Comparison of ENCODE assay signal across 8 cellular contexts in the genomic region with DNA sequence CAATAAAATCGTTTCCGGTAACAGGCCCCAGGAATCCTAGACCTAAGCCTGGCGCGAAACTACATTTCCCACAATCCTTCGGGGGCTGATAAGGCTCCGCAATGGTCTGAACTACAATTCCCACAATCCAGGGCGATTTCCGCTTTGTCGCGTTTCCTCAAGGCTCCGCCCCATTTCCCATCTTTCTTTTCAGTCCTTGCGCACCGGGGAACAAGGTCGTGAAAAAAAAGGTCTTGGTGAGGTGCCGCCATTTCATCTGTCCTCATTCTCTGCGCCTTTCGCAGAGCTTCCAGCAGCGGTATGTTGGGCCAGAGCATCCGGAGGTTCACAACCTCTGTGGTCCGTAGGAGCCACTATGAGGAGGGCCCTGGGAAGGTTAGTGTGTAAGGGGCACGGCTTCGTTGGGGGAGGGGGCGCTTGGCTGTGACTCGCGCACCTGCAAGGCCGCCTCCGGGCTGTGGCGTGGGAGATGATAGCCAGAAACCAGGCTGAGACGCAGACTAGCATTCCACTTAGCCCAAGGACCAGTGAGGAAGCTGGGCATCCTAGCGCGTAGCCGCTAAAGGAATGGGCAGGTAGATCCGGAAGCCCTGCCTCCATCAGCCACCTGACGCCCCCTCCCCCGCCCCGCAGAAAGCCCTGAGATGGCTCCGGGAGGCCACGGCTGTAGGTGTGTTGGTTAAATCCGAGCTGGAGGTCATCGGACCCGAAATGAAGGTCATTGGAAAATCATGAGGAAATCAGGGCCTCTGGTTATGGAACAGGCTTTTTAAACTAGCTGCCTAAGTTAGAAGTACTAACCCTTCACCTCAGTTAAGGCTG. TPM values are rescaled to one million over a fixed set of nuclear protein-coding genes. Genes with fewer than 3 reads are reported as not detected.
DNase-seq lines count a peak whose midpoint lies in the region; ATAC-seq lines count a peak whose summit lies in the region.

A gene with protein sequence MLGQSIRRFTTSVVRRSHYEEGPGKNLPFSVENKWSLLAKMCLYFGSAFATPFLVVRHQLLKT (plus strand): TSS at position 186 of the 822 bp plus-strand sequence. CDS start 115 bp downstream, at position 301.

- 0% methylated on average over 41 of the region's 41 CpGs for WGBS in aorta, 2 donors

- H3K4me3 ChIP-seq in rectal smooth muscle tissue (ENCODE audit: low read length), result peak within 1 kb of the TSS; percentile 91
- peak within 1 kb of the TSS; percentile 78 to 80 for H3K4me3 ChIP-seq in aorta (ENCODE audit: low read length in 2 of 2)

- H3K27ac ChIP-seq in rectal smooth muscle tissue (ENCODE audit: low read depth, low read length) (peak within 1 kb of the TSS; percentile 95), aorta (ENCODE audit: low read depth in 1 of 2, low read length in 2 of 2) (peak within 1 kb of the TSS in 1 of 2 donors; percentile 88)

- peak within 1 kb of the TSS; percentile 81 for H3K9ac ChIP-seq in rectal smooth muscle tissue (ENCODE audit: low read length)

- intact Hi-C loops in aorta (cut with DNase I), result loop anchor here in 1 of 2 donors (5.0 kb wide), 1 partner anchor 794 kb away; a partner anchor contains a TSS

- H3K36me3 ChIP-seq in rectal smooth muscle tissue (ENCODE audit: control insufficient read depth, insufficient read depth, low read length) (peaks cover 11% of the 10 kb centered on the region), aorta (ENCODE audit: control insufficient read depth in 1 of 2, insufficient read depth in 2 of 2, low read length in 1 of 2) (peaks cover 0 to 2% of the 10 kb centered on the region in 2 donors)

- H3K27me3 ChIP-seq in rectal smooth muscle tissue (ENCODE audit: control insufficient read depth, insufficient read depth, low read length) (no peaks in the 10 kb centered on the region), aorta (ENCODE audit: control insufficient read depth in 1 of 2, insufficient read depth in 2 of 2, low read length in 1 of 2) (no peaks in the 10 kb centered on the region)

- DNase-seq in NCI-H2081 (lab: John Stamatoyannopoulos, UW), result peak; percentile 93 to 96
- peak; percentile 81 for DNase-seq in T1000 (lab: John Stamatoyannopoulos, UW)
- peak; percentile 98 for DNase-seq in astrocyte of the hippocampus (ENCODE audit: low read depth, low spot score)
- DNase-seq in hepatic stellate cell (ENCODE audit: low spot score), result peak; percentile 85
- DNase-seq in aorta, result peak; percentile 90 to 93

- ATAC-seq in GM18508 (IDR thresholded peaks at IDR 0.05; ENCODE audit: insufficient read depth, unreplicated experiment) (peak; percentile 99), HG03025 (IDR thresholded peaks at IDR 0.05; ENCODE audit: low FRiP score, unreplicated experiment) (peak; percentile 99), aorta (ENCODE audit: low FRiP score) (peak; percentile 98)

- H3K4me1 ChIP-seq in rectal smooth muscle tissue (ENCODE audit: control insufficient read depth, insufficient read depth, low read length), result no peaks in the 10 kb centered on the region
- H3K4me1 ChIP-seq in aorta (ENCODE audit: control insufficient read depth in 1 of 2, insufficient read depth in 2 of 2, low read length in 2 of 2), result no peaks in the 10 kb centered on the region

- no peaks in the 10 kb centered on the region for H3K9me3 ChIP-seq in aorta (ENCODE audit: control insufficient read depth, low read length)

RNA-seq across cellular contexts. Expression of the gene that starts here (rescaled TPM):
- total RNA-seq in aorta, result 100 to 1,000 TPM; 330 to 336 TPM
- 1,000 to 10,000 TPM in 1 of 2 donors, 100 to 1,000 TPM in 1; 607 to 1,504 TPM for polyA plus RNA-seq in aorta
